10 cellular contexts compared by ENCODE assay signal in the genomic region with DNA sequence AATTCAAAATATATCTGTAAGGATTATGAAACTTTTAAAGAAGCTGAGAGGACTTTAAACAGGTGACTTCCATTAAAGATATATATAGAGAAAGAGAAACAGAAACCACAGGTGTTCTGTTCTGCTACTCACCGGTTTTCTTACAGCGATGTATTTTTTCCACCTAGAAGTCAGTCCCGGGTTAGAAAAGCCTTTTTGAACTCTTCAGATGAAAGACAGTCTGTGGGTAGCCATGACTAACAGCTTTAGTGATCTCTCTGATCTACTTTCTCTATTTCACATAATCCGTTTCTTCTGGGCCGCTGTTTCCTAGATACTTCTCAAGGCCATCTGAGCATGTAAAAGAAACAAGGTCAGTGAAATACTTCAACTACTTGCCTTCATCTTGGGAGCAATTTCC. TPM values are rescaled to one million over a fixed set of nuclear protein-coding genes. Genes with fewer than 3 reads are reported as not detected.
DNase-seq lines count a peak whose midpoint lies in the region; ATAC-seq, FAIRE-seq and TF ChIP-seq lines count a peak whose summit lies in the region.
"Had no signal": no experiment of that assay in that cellular context is flagged by ENCODE, and none has a peak within 500 bp of the region (broad histone marks: within the 10 kb centered on the region; RNA-seq: fewer than 3 reads in every experiment).

No MANE protein-coding gene starts in this region.

- peak in 4 of 7 experiments; percentile 9 to 25 (median 18) for DNase-seq in CD8-positive, alpha-beta T cell
- DNase-seq in activated T-helper 1 cell treated with anti-CD3 and anti-CD28 coated beads, Interleukin-12 subunit alpha, Interleukin-12 subunit beta, Interleukin-2, Interleukin-4 antibody, amounts not matched to agents 30 ng/mL and 10 ng/mL and 1 ng/mL, durations not matched to agents 14 hours and 24 hours and 36 hours (ENCODE audit: low spot score), result peak; percentile 32
- no peak for DNase-seq in Kasumi-1 (lab: John Stamatoyannopoulos, UW)
- no peak for DNase-seq in germinal center (ENCODE audit: low spot score)
- no peak for DNase-seq in HPDE6-E6E7 (ENCODE audit: extremely low spot score)
- no peak for DNase-seq in pancreas
- DNase-seq: DMS79 had no signal

- H3K27ac Mint-ChIP-seq in CD8-positive, alpha-beta T cell, result peak overlapping the region; percentile 87
- H3K27ac Mint-ChIP-seq in activated T-helper 1 cell treated with anti-CD3 and anti-CD28 coated beads, Interleukin-12 subunit alpha, Interleukin-12 subunit beta, Interleukin-2, Interleukin-4 antibody, amounts not matched to agents 30 ng/mL and 10 ng/mL and 1 ng/mL, durations not matched to agents 14 hours and 24 hours and 36 hours, result peak overlapping the region; percentile 35
- H3K27ac Mint-ChIP-seq: nephron had no signal

- peak overlapping the region; percentile 1 for H3K27ac ChIP-seq in CD8-positive, alpha-beta T cell (ENCODE audit: low read depth, low read length)
- H3K27ac ChIP-seq in pancreas, result no peak overlapping the region

- no peak for FAIRE-seq in pancreas (lab: Jason Lieb, UNC)

- peaks cover 21% of the 10 kb centered on the region for H3K4me1 Mint-ChIP-seq in CD8-positive, alpha-beta T cell (ENCODE audit: low read depth)
- peaks cover 19% of the 10 kb centered on the region for H3K4me1 Mint-ChIP-seq in activated T-helper 1 cell treated with anti-CD3 and anti-CD28 coated beads, Interleukin-12 subunit alpha, Interleukin-12 subunit beta, Interleukin-2, Interleukin-4 antibody, amounts not matched to agents 30 ng/mL and 10 ng/mL and 1 ng/mL, durations not matched to agents 14 hours and 24 hours and 36 hours (ENCODE audit: low read depth)
- H3K4me1 Mint-ChIP-seq: nephron had no signal

- 48 to 56% methylated on average over 5 of the region's 5 CpGs for WGBS in pancreas, 2 donors

- H3K27me3 Mint-ChIP-seq in CD8-positive, alpha-beta T cell (ENCODE audit: low read depth), result no peaks in the 10 kb centered on the region
- peaks cover 5% of the 10 kb centered on the region for H3K27me3 Mint-ChIP-seq in activated T-helper 1 cell treated with anti-CD3 and anti-CD28 coated beads, Interleukin-12 subunit alpha, Interleukin-12 subunit beta, Interleukin-2, Interleukin-4 antibody, amounts not matched to agents 30 ng/mL and 10 ng/mL and 1 ng/mL, durations not matched to agents 14 hours and 24 hours and 36 hours (ENCODE audit: insufficient read depth)

- H3K36me3 ChIP-seq in CD8-positive, alpha-beta T cell (ENCODE audit: insufficient read depth, low read length), result no peaks in the 10 kb centered on the region
- H3K36me3 ChIP-seq in pancreas, result no peaks in the 10 kb centered on the region

- H3K36me3 Mint-ChIP-seq in CD8-positive, alpha-beta T cell, result no peaks in the 10 kb centered on the region
- peaks cover 4% of the 10 kb centered on the region for H3K36me3 Mint-ChIP-seq in activated T-helper 1 cell treated with anti-CD3 and anti-CD28 coated beads, Interleukin-12 subunit alpha, Interleukin-12 subunit beta, Interleukin-2, Interleukin-4 antibody, amounts not matched to agents 30 ng/mL and 10 ng/mL and 1 ng/mL, durations not matched to agents 14 hours and 24 hours and 36 hours (ENCODE audit: low read depth)

- POLR2A ChIA-PET in CD8-positive, alpha-beta T cell (lab: Charles Lee), result interaction anchor here (0.8 to 1.4 kb wide), 8 partner anchors 10 to 1578 kb away, joined by 3 to 7 read pairs (median 3); partner anchors contain the start of genes CEP170, CHML and OPN3

- H3K9me3 Mint-ChIP-seq in CD8-positive, alpha-beta T cell, result no peaks in the 10 kb centered on the region
- no peaks in the 10 kb centered on the region for H3K9me3 Mint-ChIP-seq in activated T-helper 1 cell treated with anti-CD3 and anti-CD28 coated beads, Interleukin-12 subunit alpha, Interleukin-12 subunit beta, Interleukin-2, Interleukin-4 antibody, amounts not matched to agents 30 ng/mL and 10 ng/mL and 1 ng/mL, durations not matched to agents 14 hours and 24 hours and 36 hours

- CTCF ChIA-PET in CD8-positive, alpha-beta T cell (lab: Charles Lee), result no interaction called here

- peaks cover 25% of the 10 kb centered on the region for H3K4me1 ChIP-seq in CD8-positive, alpha-beta T cell (ENCODE audit: insufficient read depth, low read length)
- no peaks in the 10 kb centered on the region for H3K4me1 ChIP-seq in pancreas

- intact Hi-C loops in CD8-positive, alpha-beta T cell (cut with DNase I, micrococcal nuclease), result loop anchor here (1.0 to 5.0 kb wide), 8 partner anchors 30 to 170 kb away; partner anchors contain the start of genes CHML (in 2 of the 2), OPN3 (in 2 of the 2) and EXO1 (in 1 of the 2)
- intact Hi-C loops in activated T-helper 1 cell treated with anti-CD3 and anti-CD28 coated beads, Interleukin-12 subunit alpha, Interleukin-12 subunit beta, Interleukin-2, Interleukin-4 antibody, amounts not matched to agents 30 ng/mL and 10 ng/mL and 1 ng/mL, durations not matched to agents 14 hours and 24 hours and 36 hours (cut with micrococcal nuclease), result loop anchor here (1.0 to 5.0 kb wide), 4 partner anchors 37 to 170 kb away; partner anchors contain the start of genes CHML, KMO and OPN3
- intact Hi-C loops in pancreas (cut with DNase I), result no loop called here

- peak overlapping the region; percentile 70 for H3K4me3 Mint-ChIP-seq in CD8-positive, alpha-beta T cell
- peak overlapping the region; percentile 43 for H3K4me3 Mint-ChIP-seq in activated T-helper 1 cell treated with anti-CD3 and anti-CD28 coated beads, Interleukin-12 subunit alpha, Interleukin-12 subunit beta, Interleukin-2, Interleukin-4 antibody, amounts not matched to agents 30 ng/mL and 10 ng/mL and 1 ng/mL, durations not matched to agents 14 hours and 24 hours and 36 hours
- H3K4me3 Mint-ChIP-seq: nephron had no signal

- ATAC-seq in CD8-positive, alpha-beta T cell, result peak; percentile 92
- ATAC-seq in GM19328 (IDR thresholded peaks at IDR 0.05; ENCODE audit: unreplicated experiment), result peak; percentile 90
- peak; percentile 71 for ATAC-seq in HG03060 (IDR thresholded peaks at IDR 0.05; ENCODE audit: low read depth, unreplicated experiment)
- ATAC-seq in pancreas, result no peak

- H3K9me3 ChIP-seq in CD8-positive, alpha-beta T cell (ENCODE audit: low read length), result no peaks in the 10 kb centered on the region
- H3K9me3 ChIP-seq in pancreas, result no peaks in the 10 kb centered on the region

- no peak for TF ChIP-seq CTCF in CD8-positive, alpha-beta T cell (IDR thresholded peaks at IDR 0.05)
- TF ChIP-seq CTCF in pancreas (IDR thresholded peaks at IDR 0.05), result no peak

- H3K27me3 ChIP-seq in CD8-positive, alpha-beta T cell (ENCODE audit: insufficient read depth, low read length), result no peaks in the 10 kb centered on the region
- no peaks in the 10 kb centered on the region for H3K27me3 ChIP-seq in pancreas

- peak overlapping the region; percentile 3 for H3K4me3 ChIP-seq in CD8-positive, alpha-beta T cell (ENCODE audit: low read depth, low read length)
- no peak overlapping the region for H3K4me3 ChIP-seq in pancreas

RNA-seq across cellular contexts. Expression of gene WDR64, which starts 25.1 kb away (rescaled TPM):
- under 1 TPM in 1 of 2 experiments, not detected in 1; 0.14 TPM for total RNA-seq in CD8-positive, alpha-beta T cell
- not detected in 2 replicates for total RNA-seq in activated T-helper 1 cell treated with anti-CD3 and anti-CD28 coated beads, Interleukin-12 subunit alpha, Interleukin-12 subunit beta, Interleukin-2, Interleukin-4 antibody, amounts not matched to agents 30 ng/mL and 10 ng/mL and 1 ng/mL, durations not matched to agents 14 hours and 24 hours and 36 hours
- total RNA-seq in pancreas, result not detected
- not detected for polyA plus RNA-seq in pancreas

RNA-seq across cellular contexts. Expression of gene CHML, which starts 37.0 kb away (rescaled TPM):
- total RNA-seq in CD8-positive, alpha-beta T cell, result 1 to 10 TPM; 8.3 to 8.8 TPM
- 17.8 and 20.8 TPM in 2 replicates for total RNA-seq in activated T-helper 1 cell treated with anti-CD3 and anti-CD28 coated beads, Interleukin-12 subunit alpha, Interleukin-12 subunit beta, Interleukin-2, Interleukin-4 antibody, amounts not matched to agents 30 ng/mL and 10 ng/mL and 1 ng/mL, durations not matched to agents 14 hours and 24 hours and 36 hours
- 1 to 10 TPM; 1.7 to 6.3 (median 3.6) TPM for total RNA-seq in pancreas
- polyA plus RNA-seq in pancreas, result 1 to 10 TPM in 1 of 2 donors, under 1 TPM in 1; 0.68 to 1.2 TPM

RNA-seq across cellular contexts. Expression of gene OPN3, which starts 37.0 kb away (rescaled TPM):
- 1 to 10 TPM; 1.2 to 1.4 TPM for total RNA-seq in CD8-positive, alpha-beta T cell
- 9.5 and 11.1 TPM in 2 replicates for total RNA-seq in activated T-helper 1 cell treated with anti-CD3 and anti-CD28 coated beads, Interleukin-12 subunit alpha, Interleukin-12 subunit beta, Interleukin-2, Interleukin-4 antibody, amounts not matched to agents 30 ng/mL and 10 ng/mL and 1 ng/mL, durations not matched to agents 14 hours and 24 hours and 36 hours
- total RNA-seq in pancreas, result 10 to 100 TPM in 1 of 6 donors, 1 to 10 TPM in 5; 1.2 to 12.8 (median 3.2) TPM
- 1 to 10 TPM; 2.4 to 3.5 TPM for polyA plus RNA-seq in pancreas

Comparison
In these comparisons a context has a peak if more than half of its experiments do, and no peak if none do; other contexts are left out.
1. ATAC-seq: peak in CD8-positive, alpha-beta T cell (single experiment), GM19328 (single experiment) and HG03060 (single experiment); none in pancreas (0 of 4).
2. DNase-seq: peak in CD8-positive, alpha-beta T cell (4 of 7) and activated T-helper 1 cell treated with anti-CD3 and anti-CD28 coated beads, Interleukin-12 subunit alpha, Interleukin-12 subunit beta, Interleukin-2, Interleukin-4 antibody, amounts not matched to agents 30 ng/mL and 10 ng/mL and 1 ng/mL, durations not matched to agents 14 hours and 24 hours and 36 hours (single experiment); none in Kasumi-1 (0 of 2), germinal center (single experiment), HPDE6-E6E7 (single experiment) and pancreas (0 of 6).
3. intact Hi-C loops: an anchor here in CD8-positive, alpha-beta T cell (1.0 to 5.0 kb wide) and activated T-helper 1 cell treated with anti-CD3 and anti-CD28 coated beads, Interleukin-12 subunit alpha, Interleukin-12 subunit beta, Interleukin-2, Interleukin-4 antibody, amounts not matched to agents 30 ng/mL and 10 ng/mL and 1 ng/mL, durations not matched to agents 14 hours and 24 hours and 36 hours (1.0 to 5.0 kb wide); none called in pancreas.